Comparison of ENCODE assay signal across 27 cellular contexts in genomic region chr15:80641384-80641783, GRCh38.
"Had no signal": no experiment of that assay in that cellular context is flagged by ENCODE, and none has a peak within 500 bp of the region (broad histone marks: within the 10 kb centered on the region; RNA-seq: fewer than 3 reads in every experiment).

No MANE protein-coding gene starts in this region.

- H3K36me3 Mint-ChIP-seq: immature natural killer cell, neural progenitor cell had no signal

- H3K27ac Mint-ChIP-seq: immature natural killer cell; mesothelial cell of epicardium; naive thymus-derived CD4-positive, alpha-beta T cell; nephron; neural progenitor cell; stimulated activated naive CD8-positive, alpha-beta T cell treated with anti-CD3 and anti-CD28 coated beads, Interleukin-15, amount 100 ng/mL, for 72 hours had no signal

- H3K4me3 ChIP-seq: dorsolateral prefrontal cortex, esophagus muscularis mucosa, gastroesophageal sphincter, mucosa of descending colon, neural progenitor cell, prostate gland, right atrium auricular region, sigmoid colon, skin epidermis, spleen, thyroid gland had no signal

- H3K4me1 Mint-ChIP-seq: mesothelial cell of epicardium; nephron; neural progenitor cell; stimulated activated naive CD8-positive, alpha-beta T cell treated with anti-CD3 and anti-CD28 coated beads, Interleukin-15, amount 100 ng/mL, for 72 hours had no signal

- ATAC-seq: gastroesophageal sphincter; mucosa of descending colon; stimulated activated naive CD8-positive, alpha-beta T cell treated with anti-CD3 and anti-CD28 coated beads, Interleukin-15, amount 100 ng/mL, for 72 hours had no signal

- FAIRE-seq: colon had no signal

- DNase-seq: central memory CD4-positive, alpha-beta T cell; dorsolateral prefrontal cortex; effector CD4-positive, alpha-beta T cell; foreskin keratinocyte; hypothalamus; immature natural killer cell; islet precursor cell; kidney glomerular epithelial cell; mesenchymal stem cell; naive thymus-derived CD4-positive, alpha-beta T cell; sigmoid colon; spleen; stimulated activated CD4-positive, alpha-beta T cell treated with anti-CD3 and anti-CD28 coated beads, Interleukin-4, amount 100 ng/mL, for 4 hours; stimulated activated naive CD4-positive, alpha-beta T cell; stimulated activated naive CD8-positive, alpha-beta T cell treated with anti-CD3 and anti-CD28 coated beads, Interleukin-15, amount 100 ng/mL, for 72 hours; thyroid gland; trophoblast cell had no signal

- H3K4me3 Mint-ChIP-seq: immature natural killer cell; mesothelial cell of epicardium; naive thymus-derived CD4-positive, alpha-beta T cell; nephron; neural progenitor cell; stimulated activated naive CD8-positive, alpha-beta T cell treated with anti-CD3 and anti-CD28 coated beads, Interleukin-15, amount 100 ng/mL, for 72 hours had no signal

- H3K9me3 Mint-ChIP-seq: immature natural killer cell had no signal
